1 cellular context compared by ENCODE assay signal in genomic region chr7:45893996-45894664, GRCh38.
TF ChIP-seq lines count a peak whose summit lies in the region.

No MANE protein-coding gene starts in this region.

TF ChIP-seq in HepG2, 621 proteins besides CTCF, POLR2A, EP300 and RAD21 (continued from another document and continues in another):
- no peak; the same call in 1 of the 2 replicates for TF ChIP-seq AKNA (CRISPR knock-in tag; IDR thresholded peaks at IDR 0.05; ENCODE audit: borderline replicate concordance)
- TF ChIP-seq ZNF841 (CRISPR knock-in tag; IDR thresholded peaks at IDR 0.05; ENCODE audit: borderline replicate concordance), result no peak; the same call in 1 of the 2 replicates
- no peak; the same call in none of the 2 replicates for TF ChIP-seq ZGPAT (CRISPR knock-in tag; IDR thresholded peaks at IDR 0.05)
- TF ChIP-seq ZBTB7B (CRISPR knock-in tag; IDR thresholded peaks at IDR 0.05), result no peak
- no peak for TF ChIP-seq XRCC5 (optimal IDR thresholded peaks at IDR 0.05; ENCODE audit: low read length)
- TF ChIP-seq ZNF12 (CRISPR knock-in tag; IDR thresholded peaks at IDR 0.05), result no peak
- no peak for TF ChIP-seq MYNN (CRISPR knock-in tag; IDR thresholded peaks at IDR 0.05; ENCODE audit: low read depth)
- TF ChIP-seq ZNF280D (CRISPR knock-in tag; IDR thresholded peaks at IDR 0.05), result peak; percentile 87; the same call in 1 of the 2 replicates
- peak; percentile 73; the same call in 1 of the 2 replicates for TF ChIP-seq HDAC1 (CRISPR knock-in tag; IDR thresholded peaks at IDR 0.05)
- TF ChIP-seq NFYB (CRISPR knock-in tag; IDR thresholded peaks at IDR 0.05), result no peak
- no peak for TF ChIP-seq ATF1 (CRISPR knock-in tag; IDR thresholded peaks at IDR 0.05)
- no peak for TF ChIP-seq ZNF746 (CRISPR knock-in tag; IDR thresholded peaks at IDR 0.05)
- peak; percentile 77 for TF ChIP-seq ZNF687 (CRISPR knock-in tag; IDR thresholded peaks at IDR 0.05)
- no peak for TF ChIP-seq PHF20 (CRISPR knock-in tag; IDR thresholded peaks at IDR 0.05)
- no peak for TF ChIP-seq JARID2 (CRISPR knock-in tag; IDR thresholded peaks at IDR 0.05; ENCODE audit: insufficient replicate concordance)
- no peak; the same call in 1 of the 2 replicates for TF ChIP-seq ZNF792 (CRISPR knock-in tag; IDR thresholded peaks at IDR 0.05)
- TF ChIP-seq TCF7 (IDR thresholded peaks at IDR 0.05; ENCODE audit: low read depth), result no peak
- peak; percentile 4; the same call in 1 of the 2 replicates for TF ChIP-seq BATF2 (CRISPR knock-in tag; IDR thresholded peaks at IDR 0.05)
- no peak for TF ChIP-seq HOXA5 (CRISPR knock-in tag; IDR thresholded peaks at IDR 0.05)
- no peak for TF ChIP-seq PRDM10 (CRISPR knock-in tag; IDR thresholded peaks at IDR 0.05; ENCODE audit: low read depth)
- no peak for TF ChIP-seq THYN1 (CRISPR knock-in tag; IDR thresholded peaks at IDR 0.05; ENCODE audit: borderline replicate concordance, low read depth)
- TF ChIP-seq ZNF281 (CRISPR knock-in tag; IDR thresholded peaks at IDR 0.05; ENCODE audit: borderline replicate concordance), result no peak
- TF ChIP-seq ZNF672 (CRISPR knock-in tag; IDR thresholded peaks at IDR 0.05), result no peak
- TF ChIP-seq CREM (IDR thresholded peaks at IDR 0.05), result no peak
- TF ChIP-seq CREM (CRISPR knock-in tag; IDR thresholded peaks at IDR 0.05), result no peak
- no peak for TF ChIP-seq CREB3 (CRISPR knock-in tag; IDR thresholded peaks at IDR 0.05)
- peak; percentile 97 for TF ChIP-seq AKAP8 (CRISPR knock-in tag; IDR thresholded peaks at IDR 0.05)
- TF ChIP-seq NFKBIZ (CRISPR knock-in tag; IDR thresholded peaks at IDR 0.05), result 0 out of 2 replicates have a peak, but pooled peaks have one; percentile 65
- TF ChIP-seq FOXA3 (CRISPR knock-in tag; IDR thresholded peaks at IDR 0.05), result peak; percentile 26
- TF ChIP-seq STAT6 (CRISPR knock-in tag; IDR thresholded peaks at IDR 0.05; ENCODE audit: borderline replicate concordance), result peak; percentile 94; the same call in 1 of the 2 replicates
